27 cellular contexts compared by ENCODE assay signal in the genomic region with DNA sequence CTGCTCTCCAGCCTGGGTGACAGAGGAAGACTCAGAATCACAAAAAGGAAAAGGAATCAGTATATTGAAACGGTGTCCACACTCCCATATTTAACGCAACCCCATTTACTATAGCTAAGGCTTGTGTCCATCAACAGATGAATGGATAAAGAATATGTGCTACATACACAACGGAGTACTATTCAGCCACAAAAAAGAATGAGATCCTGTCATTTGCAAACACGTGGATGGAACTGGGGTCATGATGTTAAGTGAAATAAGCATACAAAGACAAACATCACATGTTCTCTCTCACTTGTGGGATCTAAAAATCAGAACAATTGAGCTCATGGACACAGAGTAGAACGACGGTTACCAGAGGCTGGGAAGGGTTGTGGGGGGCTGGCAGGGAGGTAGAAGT.
"Had no signal": no experiment of that assay in that cellular context is flagged by ENCODE, and none has a peak within 500 bp of the region (broad histone marks: within the 10 kb centered on the region; RNA-seq: fewer than 3 reads in every experiment).

No MANE protein-coding gene starts in this region.

- H3K27me3 ChIP-seq: brain microvascular endothelial cell, esophagus squamous epithelium had no signal

- ATAC-seq: activated CD4-positive, alpha-beta T cell treated with anti-CD3 and anti-CD28 coated beads for 36 hours; activated CD8-positive, alpha-beta memory T cell treated with anti-CD3 and anti-CD28 coated beads, Interleukin-2, amount 10 ng/mL, durations not matched to agents 7 days and 5 days; activated CD8-positive, alpha-beta T cell treated with anti-CD3 and anti-CD28 coated beads, Interleukin-2, amount 10 ng/mL, durations not matched to agents 7 days and 5 days; activated T-helper 17 cell treated with anti-CD3 and anti-CD28 coated beads, Interleukin-2, amount 50 U/mL, for 72 hours; effector memory CD8-positive, alpha-beta T cell had no signal

- H3K4me1 Mint-ChIP-seq: activated CD4-positive, alpha-beta T cell treated with anti-CD3 and anti-CD28 coated beads for 36 hours; activated CD4-positive, alpha-beta T cell treated with anti-CD3 and anti-CD28 coated beads, Interleukin-2, amount 10 ng/mL, durations not matched to agents 24 days and 14 days; activated CD8-positive, alpha-beta memory T cell treated with anti-CD3 and anti-CD28 coated beads, Interleukin-2, amount 10 ng/mL, durations not matched to agents 7 days and 5 days had no signal

- H3K27ac Mint-ChIP-seq: activated CD4-positive, alpha-beta memory T cell treated with anti-CD3 and anti-CD28 coated beads for 36 hours; activated CD4-positive, alpha-beta T cell treated with anti-CD3 and anti-CD28 coated beads for 36 hours; activated CD4-positive, alpha-beta T cell treated with anti-CD3 and anti-CD28 coated beads, Interleukin-2, amount 10 ng/mL, durations not matched to agents 24 days and 14 days; activated CD8-positive, alpha-beta memory T cell treated with anti-CD3 and anti-CD28 coated beads, Interleukin-2, amount 10 ng/mL, durations not matched to agents 7 days and 5 days; activated CD8-positive, alpha-beta T cell treated with anti-CD3 and anti-CD28 coated beads, Interleukin-2, amount 10 ng/mL, durations not matched to agents 7 days and 5 days; activated naive CD8-positive, alpha-beta T cell; activated T-cell treated with anti-CD3 and anti-CD28 coated beads, Interleukin-2, amount 50 U/mL, for 24 hours; activated T-helper 17 cell treated with anti-CD3 and anti-CD28 coated beads, Interleukin-2, amount 50 U/mL, for 72 hours had no signal

- DNase-seq: activated CD4-positive, alpha-beta memory T cell treated with anti-CD3 and anti-CD28 coated beads for 36 hours; activated CD4-positive, alpha-beta T cell treated with anti-CD3 and anti-CD28 coated beads for 36 hours; activated CD4-positive, alpha-beta T cell treated with anti-CD3 and anti-CD28 coated beads, Interleukin-2, amount 10 ng/mL, durations not matched to agents 24 days and 14 days; activated CD4-positive, CD25-positive, alpha-beta regulatory T cell; activated CD4-positive, CD25-positive, alpha-beta regulatory T cell treated with anti-CD3 and anti-CD28 coated beads, Interleukin-2, amount 50 U/mL, for 72 hours; activated CD8-positive, alpha-beta memory T cell treated with anti-CD3 and anti-CD28 coated beads, Interleukin-2, amount 10 ng/mL, durations not matched to agents 7 days and 5 days; activated CD8-positive, alpha-beta memory T cell treated with anti-CD3 and anti-CD28 coated beads, Interleukin-2, amount 50 U/mL, for 4 hours; activated CD8-positive, alpha-beta T cell treated with anti-CD3 and anti-CD28 coated beads, Interleukin-2, amount 10 ng/mL, durations not matched to agents 7 days and 5 days; activated effector memory CD4-positive, alpha-beta T cell treated with Interleukin-2 at 50 U/mL for 16 hours; activated gamma-delta T cell treated with Interleukin-2 at 50 U/mL for 16 hours; activated naive CD4-positive, alpha-beta T cell treated with anti-CD3 and anti-CD28 coated beads, Interleukin-2, amount 50 U/mL, for 16 hours; activated naive CD4-positive, alpha-beta T cell treated with Interleukin-2 at 50 U/mL for 16 hours; activated T-cell treated with anti-CD3 and anti-CD28 coated beads, Interleukin-2, amount 50 U/mL, for 24 hours; amniotic stem cell; anterior cingulate cortex; brain microvascular endothelial cell; cortex of kidney; dermis blood vessel endothelial cell; effector CD4-positive, alpha-beta T cell; effector memory CD8-positive, alpha-beta T cell; esophagus squamous epithelium; foreskin melanocyte; head of caudate nucleus; T-helper 2 cell had no signal

- H3K9me3 ChIP-seq: esophagus squamous epithelium had no signal

- H3K9me3 Mint-ChIP-seq: activated CD4-positive, alpha-beta memory T cell treated with anti-CD3 and anti-CD28 coated beads for 36 hours; activated CD4-positive, alpha-beta T cell treated with anti-CD3 and anti-CD28 coated beads, Interleukin-2, amount 10 ng/mL, durations not matched to agents 24 days and 14 days; activated T-cell treated with anti-CD3 and anti-CD28 coated beads, Interleukin-2, amount 50 U/mL, for 24 hours; activated T-helper 17 cell treated with anti-CD3 and anti-CD28 coated beads, Interleukin-2, amount 50 U/mL, for 72 hours; effector memory CD8-positive, alpha-beta T cell had no signal

- H3K36me3 Mint-ChIP-seq: activated naive CD8-positive, alpha-beta T cell had no signal

- H3K4me3 ChIP-seq: esophagus squamous epithelium had no signal

- H3K27ac ChIP-seq: brain microvascular endothelial cell, epithelial cell of prostate, esophagus squamous epithelium had no signal

- H3K4me1 ChIP-seq: esophagus squamous epithelium had no signal

- H3K4me3 Mint-ChIP-seq: activated CD4-positive, alpha-beta memory T cell treated with anti-CD3 and anti-CD28 coated beads for 36 hours; activated CD4-positive, alpha-beta T cell treated with anti-CD3 and anti-CD28 coated beads for 36 hours; activated CD4-positive, alpha-beta T cell treated with anti-CD3 and anti-CD28 coated beads, Interleukin-2, amount 10 ng/mL, durations not matched to agents 24 days and 14 days; activated CD8-positive, alpha-beta memory T cell treated with anti-CD3 and anti-CD28 coated beads, Interleukin-2, amount 10 ng/mL, durations not matched to agents 7 days and 5 days; activated CD8-positive, alpha-beta T cell treated with anti-CD3 and anti-CD28 coated beads, Interleukin-2, amount 10 ng/mL, durations not matched to agents 7 days and 5 days; activated naive CD8-positive, alpha-beta T cell; activated T-cell treated with anti-CD3 and anti-CD28 coated beads, Interleukin-2, amount 50 U/mL, for 24 hours; activated T-helper 17 cell treated with anti-CD3 and anti-CD28 coated beads, Interleukin-2, amount 50 U/mL, for 72 hours; effector memory CD8-positive, alpha-beta T cell had no signal

- H3K27me3 Mint-ChIP-seq: activated CD4-positive, alpha-beta memory T cell treated with anti-CD3 and anti-CD28 coated beads for 36 hours; activated CD4-positive, alpha-beta T cell treated with anti-CD3 and anti-CD28 coated beads for 36 hours; activated CD4-positive, alpha-beta T cell treated with anti-CD3 and anti-CD28 coated beads, Interleukin-2, amount 10 ng/mL, durations not matched to agents 24 days and 14 days; activated CD8-positive, alpha-beta memory T cell treated with anti-CD3 and anti-CD28 coated beads, Interleukin-2, amount 10 ng/mL, durations not matched to agents 7 days and 5 days; activated naive CD8-positive, alpha-beta T cell; activated T-cell treated with anti-CD3 and anti-CD28 coated beads, Interleukin-2, amount 50 U/mL, for 24 hours; activated T-helper 17 cell treated with anti-CD3 and anti-CD28 coated beads, Interleukin-2, amount 50 U/mL, for 72 hours; effector memory CD8-positive, alpha-beta T cell had no signal
